1 cellular context compared by ENCODE assay signal in genomic region chr19:16582486-16583261, GRCh38.
TF ChIP-seq lines count a peak whose summit lies in the region.

No MANE protein-coding gene starts in this region.

TF ChIP-seq in IMR-90, 13 proteins besides CTCF, POLR2A, EP300 and RAD21 (continued from another document):
- TF ChIP-seq, protein P1, sequence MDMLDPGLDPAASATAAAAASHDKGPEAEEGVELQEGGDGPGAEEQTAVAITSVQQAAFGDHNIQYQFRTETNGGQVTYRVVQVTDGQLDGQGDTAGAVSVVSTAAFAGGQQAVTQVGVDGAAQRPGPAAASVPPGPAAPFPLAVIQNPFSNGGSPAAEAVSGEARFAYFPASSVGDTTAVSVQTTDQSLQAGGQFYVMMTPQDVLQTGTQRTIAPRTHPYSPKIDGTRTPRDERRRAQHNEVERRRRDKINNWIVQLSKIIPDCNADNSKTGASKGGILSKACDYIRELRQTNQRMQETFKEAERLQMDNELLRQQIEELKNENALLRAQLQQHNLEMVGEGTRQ (IDR thresholded peaks at IDR 0.05; ENCODE audit: low read depth, low read length), result no peak
- TF ChIP-seq NFE2L2 (IDR thresholded peaks at IDR 0.05; ENCODE audit: low read depth, low read length) (no peak), MAZ (IDR thresholded peaks at IDR 0.05; ENCODE audit: borderline replicate concordance, low read depth, low read length) (no peak), SMC3 (IDR thresholded peaks at IDR 0.05; ENCODE audit: low read depth, low read length) (no peak), MXI1 (IDR thresholded peaks at IDR 0.05; ENCODE audit: borderline replicate concordance, low read depth, low read length) (no peak), RFX5 (IDR thresholded peaks at IDR 0.05; ENCODE audit: low read depth, low read length) (no peak)
TF ChIP-seq in IMR-90: peak in this region for 0.
